35 cellular contexts compared by ENCODE assay signal in the genomic region with DNA sequence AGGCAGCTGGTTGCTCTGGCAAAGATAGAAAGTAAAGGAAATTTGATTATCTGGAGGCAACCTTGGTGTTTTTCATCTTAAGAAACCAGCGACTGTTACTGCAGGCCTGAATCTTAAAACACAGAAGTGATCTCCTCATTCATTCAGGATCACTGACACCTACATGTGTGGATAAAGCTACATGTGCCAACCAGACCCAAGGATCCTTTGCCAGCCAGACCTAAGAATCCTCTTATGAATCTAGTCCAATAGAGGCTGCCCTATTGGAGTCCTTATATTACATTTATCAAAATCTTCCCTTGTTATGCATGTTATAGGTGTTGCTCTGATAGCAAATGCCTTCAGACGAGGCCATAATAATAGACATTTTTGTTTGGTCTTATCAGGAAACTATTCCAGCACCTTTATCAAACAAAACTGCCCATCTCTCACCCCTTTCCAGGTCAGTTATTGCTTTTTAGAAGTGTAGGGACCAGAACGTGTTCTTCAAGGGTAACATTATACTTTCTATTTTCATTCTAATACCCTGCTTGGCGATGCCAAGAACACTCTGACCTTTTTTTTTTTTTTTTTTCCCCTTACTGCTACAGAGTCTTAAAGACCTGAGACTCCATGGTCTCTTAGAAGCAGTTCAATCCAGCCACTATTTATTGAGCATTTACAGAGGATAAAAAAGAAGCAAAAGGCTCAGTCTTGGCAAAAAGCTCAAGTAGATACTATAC.
"Had no signal": no experiment of that assay in that cellular context is flagged by ENCODE, and none has a peak within 500 bp of the region (broad histone marks: within the 10 kb centered on the region; RNA-seq: fewer than 3 reads in every experiment).

No MANE protein-coding gene starts in this region.

- H3K9me3 ChIP-seq: adrenal gland, body of pancreas, breast epithelium had no signal

- H3K27ac Mint-ChIP-seq: activated B cell treated with CpG ODN at 0.5 μM for 24 hours; activated CD4-positive, alpha-beta memory T cell treated with anti-CD3 and anti-CD28 coated beads for 36 hours; activated CD4-positive, alpha-beta T cell treated with anti-CD3 and anti-CD28 coated beads, Interleukin-2, amount 10 ng/mL, durations not matched to agents 24 days and 14 days; activated CD8-positive, alpha-beta T cell treated with anti-CD3 and anti-CD28 coated beads for 36 hours; activated naive CD4-positive, alpha-beta T cell treated with anti-CD3 and anti-CD28 coated beads for 36 hours; activated naive CD4-positive, alpha-beta T cell treated with anti-CD3 and anti-CD28 coated beads, Interleukin-2, amount 50 U/mL, for 72 hours; activated naive CD8-positive, alpha-beta T cell treated with anti-CD3 and anti-CD28 coated beads for 36 hours; activated T-cell treated with anti-CD3 and anti-CD28 coated beads, Interleukin-2, amount 50 U/mL, for 72 hours; activated T-helper 1 cell treated with anti-CD3 and anti-CD28 coated beads, Interleukin-12 subunit alpha, Interleukin-12 subunit beta, Interleukin-2, Interleukin-4 antibody, amounts not matched to agents 30 ng/mL and 10 ng/mL and 1 ng/mL, durations not matched to agents 14 hours and 24 hours and 36 hours; activated T-helper 17 cell treated with anti-CD3 and anti-CD28 coated beads, Interleukin-2, amount 50 U/mL, for 72 hours; T-helper 1 cell treated with Interleukin-12 subunit alpha and Interleukin-12 subunit beta and Interleukin-4 antibody, amounts not matched to agents 30 μg/mL and 1 μg/mL, for 36 hours; T-helper 2 cell treated with Interferon-gamma antibody and Interleukin-4, amounts not matched to agents 5 μg/mL and 100 μg/mL, for 36 hours had no signal

- H3K4me1 ChIP-seq: adrenal gland, body of pancreas, breast epithelium had no signal

- H3K4me3 Mint-ChIP-seq: activated B cell treated with CpG ODN at 0.5 μM for 24 hours; activated CD4-positive, alpha-beta memory T cell treated with anti-CD3 and anti-CD28 coated beads for 36 hours; activated CD4-positive, alpha-beta T cell treated with anti-CD3 and anti-CD28 coated beads, Interleukin-2, amount 10 ng/mL, durations not matched to agents 24 days and 14 days; activated CD8-positive, alpha-beta T cell treated with anti-CD3 and anti-CD28 coated beads for 36 hours; activated naive CD4-positive, alpha-beta T cell treated with anti-CD3 and anti-CD28 coated beads for 36 hours; activated naive CD8-positive, alpha-beta T cell treated with anti-CD3 and anti-CD28 coated beads for 36 hours; activated T-cell treated with anti-CD3 and anti-CD28 coated beads, Interleukin-2, amount 50 U/mL, for 4 hours; activated T-cell treated with anti-CD3 and anti-CD28 coated beads, Interleukin-2, amount 50 U/mL, for 72 hours; activated T-helper 1 cell treated with anti-CD3 and anti-CD28 coated beads, Interleukin-12 subunit alpha, Interleukin-12 subunit beta, Interleukin-2, Interleukin-4 antibody, amounts not matched to agents 30 ng/mL and 10 ng/mL and 1 ng/mL, durations not matched to agents 14 hours and 24 hours and 36 hours; activated T-helper 17 cell treated with anti-CD3 and anti-CD28 coated beads, Interleukin-2, amount 50 U/mL, for 72 hours; T-helper 1 cell treated with Interleukin-12 subunit alpha and Interleukin-12 subunit beta and Interleukin-4 antibody, amounts not matched to agents 30 μg/mL and 1 μg/mL, for 36 hours; T-helper 2 cell treated with Interferon-gamma antibody and Interleukin-4, amounts not matched to agents 5 μg/mL and 100 μg/mL, for 36 hours had no signal

- H3K36me3 Mint-ChIP-seq: activated CD4-positive, alpha-beta memory T cell treated with anti-CD3 and anti-CD28 coated beads for 36 hours; activated naive CD4-positive, alpha-beta T cell treated with anti-CD3 and anti-CD28 coated beads, Interleukin-2, amount 50 U/mL, for 72 hours; activated naive CD8-positive, alpha-beta T cell treated with anti-CD3 and anti-CD28 coated beads for 36 hours had no signal

- ATAC-seq: activated CD8-positive, alpha-beta T cell treated with anti-CD3 and anti-CD28 coated beads for 36 hours; activated naive CD4-positive, alpha-beta T cell treated with anti-CD3 and anti-CD28 coated beads, Interleukin-2, amount 50 U/mL, for 72 hours; activated T-cell treated with anti-CD3 and anti-CD28 coated beads, Interleukin-2, amount 50 U/mL, for 4 hours; activated T-cell treated with anti-CD3 and anti-CD28 coated beads, Interleukin-2, amount 50 U/mL, for 72 hours; activated T-helper 17 cell treated with anti-CD3 and anti-CD28 coated beads, Interleukin-2, amount 50 U/mL, for 72 hours; body of pancreas had no signal

- H3K27me3 Mint-ChIP-seq: activated B cell treated with CpG ODN at 0.5 μM for 24 hours; activated CD4-positive, alpha-beta memory T cell treated with anti-CD3 and anti-CD28 coated beads for 36 hours; activated CD4-positive, alpha-beta T cell treated with anti-CD3 and anti-CD28 coated beads, Interleukin-2, amount 10 ng/mL, durations not matched to agents 24 days and 14 days; activated CD8-positive, alpha-beta T cell treated with anti-CD3 and anti-CD28 coated beads for 36 hours; activated naive CD8-positive, alpha-beta T cell treated with anti-CD3 and anti-CD28 coated beads for 36 hours; activated T-helper 17 cell treated with anti-CD3 and anti-CD28 coated beads, Interleukin-2, amount 50 U/mL, for 72 hours had no signal

- H3K27ac ChIP-seq: adrenal gland, body of pancreas, brain microvascular endothelial cell, breast epithelium, VCaP had no signal

- H3K9me3 Mint-ChIP-seq: activated B cell treated with CpG ODN at 0.5 μM for 24 hours; activated CD4-positive, alpha-beta memory T cell treated with anti-CD3 and anti-CD28 coated beads for 36 hours; activated CD4-positive, alpha-beta T cell treated with anti-CD3 and anti-CD28 coated beads, Interleukin-2, amount 10 ng/mL, durations not matched to agents 24 days and 14 days; activated CD8-positive, alpha-beta T cell treated with anti-CD3 and anti-CD28 coated beads for 36 hours; activated naive CD4-positive, alpha-beta T cell treated with anti-CD3 and anti-CD28 coated beads for 36 hours; activated naive CD4-positive, alpha-beta T cell treated with anti-CD3 and anti-CD28 coated beads, Interleukin-2, amount 50 U/mL, for 72 hours; activated naive CD8-positive, alpha-beta T cell treated with anti-CD3 and anti-CD28 coated beads for 36 hours; activated T-cell treated with anti-CD3 and anti-CD28 coated beads, Interleukin-2, amount 50 U/mL, for 4 hours; activated T-cell treated with anti-CD3 and anti-CD28 coated beads, Interleukin-2, amount 50 U/mL, for 72 hours; activated T-helper 1 cell treated with anti-CD3 and anti-CD28 coated beads, Interleukin-12 subunit alpha, Interleukin-12 subunit beta, Interleukin-2, Interleukin-4 antibody, amounts not matched to agents 30 ng/mL and 10 ng/mL and 1 ng/mL, durations not matched to agents 14 hours and 24 hours and 36 hours; activated T-helper 17 cell treated with anti-CD3 and anti-CD28 coated beads, Interleukin-2, amount 50 U/mL, for 72 hours; T-helper 1 cell treated with Interleukin-12 subunit alpha and Interleukin-12 subunit beta and Interleukin-4 antibody, amounts not matched to agents 30 μg/mL and 1 μg/mL, for 36 hours; T-helper 2 cell treated with Interferon-gamma antibody and Interleukin-4, amounts not matched to agents 5 μg/mL and 100 μg/mL, for 36 hours had no signal

- H3K27me3 ChIP-seq: adrenal gland, body of pancreas, brain microvascular endothelial cell, breast epithelium had no signal

- H3K4me3 ChIP-seq: adrenal gland, body of pancreas, breast epithelium had no signal

- DNase-seq: activated B cell treated with CpG ODN at 0.5 μM for 24 hours; activated CD4-positive, alpha-beta memory T cell treated with anti-CD3 and anti-CD28 coated beads for 36 hours; activated CD4-positive, alpha-beta T cell treated with anti-CD3 and anti-CD28 coated beads for 4 hours; activated CD4-positive, alpha-beta T cell treated with anti-CD3 and anti-CD28 coated beads, Interleukin-2, amount 10 ng/mL, durations not matched to agents 24 days and 14 days; activated CD4-positive, alpha-beta T cell treated with anti-CD3 and anti-CD28 coated beads, Interleukin-2, amount 50 U/mL, for 1 hour; activated CD4-positive, alpha-beta T cell treated with anti-CD3 and anti-CD28 coated beads, Interleukin-2, amount 50 U/mL, for 4 hours; activated CD4-positive, CD25-positive, alpha-beta regulatory T cell treated with anti-CD3 and anti-CD28 coated beads, Interleukin-2, amount 50 U/mL, for 72 hours; activated CD8-positive, alpha-beta memory T cell treated with anti-CD3 and anti-CD28 coated beads, Interleukin-2, amount 50 U/mL, for 4 hours; activated CD8-positive, alpha-beta T cell treated with anti-CD3 and anti-CD28 coated beads for 36 hours; activated effector memory CD4-positive, alpha-beta T cell treated with anti-CD3 and anti-CD28 coated beads, Interleukin-2, amount 50 U/mL, for 16 hours; activated gamma-delta T cell treated with Interleukin-2 at 50 U/mL for 16 hours; activated naive CD4-positive, alpha-beta T cell; activated naive CD4-positive, alpha-beta T cell treated with anti-CD3 and anti-CD28 coated beads for 36 hours; activated naive CD4-positive, alpha-beta T cell treated with anti-CD3 and anti-CD28 coated beads, Interleukin-2, amount 50 U/mL, for 16 hours; activated naive CD8-positive, alpha-beta T cell treated with anti-CD3 and anti-CD28 coated beads for 36 hours; activated T-cell treated with anti-CD3 and anti-CD28 coated beads for 4 hours; activated T-cell treated with anti-CD3 and anti-CD28 coated beads, Interleukin-2, amount 50 U/mL, for 1 hour; activated T-cell treated with anti-CD3 and anti-CD28 coated beads, Interleukin-2, amount 50 U/mL, for 4 hours; activated T-cell treated with anti-CD3 and anti-CD28 coated beads, Interleukin-2, amount 50 U/mL, for 72 hours; adrenal gland; amniotic stem cell; aorta; body of pancreas; brain microvascular endothelial cell; central memory CD4-positive, alpha-beta T cell; T-helper 1 cell; T-helper 2 cell; T-helper 9 cell had no signal

- H3K36me3 ChIP-seq: adrenal gland, brain microvascular endothelial cell, breast epithelium had no signal

- H3K4me1 Mint-ChIP-seq: activated B cell treated with CpG ODN at 0.5 μM for 24 hours; activated CD4-positive, alpha-beta T cell treated with anti-CD3 and anti-CD28 coated beads, Interleukin-2, amount 10 ng/mL, durations not matched to agents 24 days and 14 days; activated naive CD8-positive, alpha-beta T cell treated with anti-CD3 and anti-CD28 coated beads for 36 hours; activated T-helper 17 cell treated with anti-CD3 and anti-CD28 coated beads, Interleukin-2, amount 50 U/mL, for 72 hours had no signal
